In the genomic region with DNA sequence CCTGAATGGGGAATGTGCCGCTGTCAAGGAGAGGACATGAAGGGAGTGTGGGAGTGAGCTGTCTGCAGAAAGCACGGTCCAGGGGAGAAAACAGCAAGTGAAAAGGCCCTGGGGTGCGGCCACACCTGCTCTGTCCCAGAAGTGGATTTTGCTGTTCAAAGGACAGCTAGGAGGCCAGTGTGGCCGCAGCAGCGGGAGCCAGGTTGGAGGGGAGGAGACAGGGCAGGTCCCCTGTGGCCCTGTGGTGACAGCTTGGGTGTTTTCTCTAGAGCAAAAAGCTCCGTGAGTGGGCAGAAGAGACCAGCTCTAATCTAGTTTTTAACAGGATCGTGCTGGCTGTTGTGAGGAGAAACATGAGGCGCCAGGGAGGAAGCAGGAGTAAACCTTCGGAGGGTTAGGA, we compare ENCODE assay signal across 34 cellular contexts. TPM values are rescaled to one million over a fixed set of nuclear protein-coding genes. Genes with fewer than 3 reads are reported as not detected.
"Had no signal": no experiment of that assay in that cellular context is flagged by ENCODE, and none has a peak within 500 bp of the region (broad histone marks: within the 10 kb centered on the region; RNA-seq: fewer than 3 reads in every experiment).

No MANE protein-coding gene starts in this region.

- H3K4me3 Mint-ChIP-seq: memory B cell; mesothelial cell of epicardium; naive thymus-derived CD4-positive, alpha-beta T cell; nephron; stimulated activated memory B cell treated with anti-CD40 and anti-IgM and Interleukin-4, amounts not matched to agents 10 μg/mL and 1 μg/mL and 100 μg/mL, for 72 hours had no signal

- H3K36me3 Mint-ChIP-seq: memory B cell; mesothelial cell of epicardium; naive thymus-derived CD4-positive, alpha-beta T cell; stimulated activated memory B cell treated with anti-CD40 and anti-IgM and Interleukin-4, amounts not matched to agents 10 μg/mL and 1 μg/mL and 100 μg/mL, for 72 hours had no signal

- H3K4me1 Mint-ChIP-seq: memory B cell; nephron; stimulated activated memory B cell treated with anti-CD40 and anti-IgM and Interleukin-4, amounts not matched to agents 10 μg/mL and 1 μg/mL and 100 μg/mL, for 72 hours had no signal

- H3K27ac ChIP-seq: dorsolateral prefrontal cortex, epithelial cell of prostate, gastrocnemius medialis, heart left ventricle, hepatocyte, ovary, psoas muscle, sigmoid colon, spleen, testis, tibial artery, upper lobe of left lung had no signal

- H3K27ac Mint-ChIP-seq: memory B cell; mesothelial cell of epicardium; stimulated activated memory B cell treated with anti-CD40 and anti-IgM and Interleukin-4, amounts not matched to agents 10 μg/mL and 1 μg/mL and 100 μg/mL, for 72 hours had no signal

- DNase-seq: cortex of kidney; dorsolateral prefrontal cortex; effector CD4-positive, alpha-beta T cell; foreskin fibroblast; gastrocnemius medialis; heart left ventricle; kidney; naive thymus-derived CD4-positive, alpha-beta T cell; occipital lobe; ovary; posterior cingulate gyrus; psoas muscle; right cardiac atrium; sigmoid colon; spleen; stimulated activated CD4-positive, alpha-beta T cell treated with anti-CD3 and anti-CD28 coated beads, Interleukin-4, amount 100 ng/mL, for 4 hours; stimulated activated naive CD8-positive, alpha-beta T cell treated with anti-CD3 and anti-CD28 coated beads, Interleukin-15, Interleukin-2, amounts not matched to agents 100 U/mL and 50 U/mL, for 24 hours; substantia nigra; testis; tibial artery; upper lobe of left lung had no signal

- FAIRE-seq: kidney, urothelium cell line had no signal

- H3K27me3 ChIP-seq: dorsolateral prefrontal cortex, gastrocnemius medialis, hepatocyte, ovary, testis, upper lobe of left lung had no signal

- H3K9me3 ChIP-seq: gastrocnemius medialis, mucosa of descending colon, ovary, psoas muscle, sigmoid colon, testis, tibial artery, upper lobe of left lung had no signal

- H3K4me1 ChIP-seq: gastrocnemius medialis, psoas muscle, sigmoid colon, spleen, tibial artery had no signal

- ATAC-seq: esophagus mucosa; gastrocnemius medialis; heart left ventricle; left lobe of liver; mucosa of descending colon; naive thymus-derived CD4-positive, alpha-beta T cell; psoas muscle; right cardiac atrium; stimulated activated memory B cell treated with anti-CD40 and anti-IgM and Interleukin-4, amounts not matched to agents 10 μg/mL and 1 μg/mL and 100 μg/mL, for 72 hours; stimulated activated naive CD8-positive, alpha-beta T cell treated with anti-CD3 and anti-CD28 coated beads, Interleukin-15, Interleukin-2, amounts not matched to agents 100 U/mL and 50 U/mL, for 24 hours had no signal

- H3K36me3 ChIP-seq: gastrocnemius medialis, heart left ventricle, ovary, sigmoid colon, spleen, tibial artery, upper lobe of left lung had no signal

- H3K4me2 ChIP-seq: hepatocyte had no signal

- H3K4me3 ChIP-seq: dorsolateral prefrontal cortex, gastrocnemius medialis, heart left ventricle, hepatocyte, lung, mucosa of descending colon, ovary, psoas muscle, sigmoid colon, spleen, testis, tibial artery, upper lobe of left lung had no signal

- H2AFZ ChIP-seq: hepatocyte had no signal

- H3K9me3 Mint-ChIP-seq: memory B cell; mesothelial cell of epicardium; nephron; stimulated activated memory B cell treated with anti-CD40 and anti-IgM and Interleukin-4, amounts not matched to agents 10 μg/mL and 1 μg/mL and 100 μg/mL, for 72 hours had no signal

RNA-seq across cellular contexts. Expression of a gene that starts 4.5 kb away (rescaled TPM):
- total RNA-seq: glomerular endothelial cell; naive thymus-derived CD4-positive, alpha-beta T cell; occipital lobe; skeletal muscle tissue had no signal
- polyA plus RNA-seq: naive thymus-derived CD4-positive, alpha-beta T cell had no signal
